In genomic region chr2:105764059-105764458, GRCh38 we compare ENCODE assay signal across 18 cellular contexts. TPM values are rescaled to one million over a fixed set of nuclear protein-coding genes. Genes with fewer than 3 reads are reported as not detected.
A peak's percentile ranks its signal among the peaks of the same experiment; 100 is the strongest.
DNase-seq lines count a peak whose midpoint lies in the region; ATAC-seq and TF ChIP-seq lines count a peak whose summit lies in the region.
"Had no signal": no experiment of that assay in that cellular context is flagged by ENCODE, and none has a peak within 500 bp of the region (broad histone marks: within the 10 kb centered on the region; RNA-seq: fewer than 3 reads in every experiment).

No MANE protein-coding gene starts in this region.

- CTCF ChIA-PET in activated CD4-positive, alpha-beta T cell treated with anti-CD3 and anti-CD28 coated beads for 36 hours (lab: Charles Lee): interaction anchor here (0.8 to 1.6 kb wide), 8 partner anchors 8 to 121 kb away, joined by 3 to 5 read pairs (median 3); no protein-coding TSS in a partner anchor
- CTCF ChIA-PET in CD4-positive, alpha-beta memory T cell (lab: Charles Lee; ENCODE audit: partially characterized antibody): interaction anchor here (1.0 to 3.3 kb wide), 5 partner anchors 10 to 188 kb away, joined by 3 to 15 read pairs (median 3); no protein-coding TSS in a partner anchor

- peak overlapping the region; percentile 90 for H3K27ac Mint-ChIP-seq in activated CD4-positive, alpha-beta T cell treated with anti-CD3 and anti-CD28 coated beads for 36 hours
- peak overlapping the region; percentile 53 to 92 (median 86) for H3K27ac Mint-ChIP-seq in CD4-positive, alpha-beta memory T cell
- H3K27ac Mint-ChIP-seq in activated T-cell treated with anti-CD3 and anti-CD28 coated beads, Interleukin-2, amount 50 U/mL, for 72 hours: peak overlapping the region; percentile 85

- H3K27me3 Mint-ChIP-seq in activated CD4-positive, alpha-beta T cell treated with anti-CD3 and anti-CD28 coated beads for 36 hours: no peaks in the 10 kb centered on the region
- no peaks in the 10 kb centered on the region for H3K27me3 Mint-ChIP-seq in CD4-positive, alpha-beta memory T cell
- H3K27me3 Mint-ChIP-seq in activated T-cell treated with anti-CD3 and anti-CD28 coated beads, Interleukin-2, amount 50 U/mL, for 72 hours (ENCODE audit: low read depth): no peaks in the 10 kb centered on the region

- TF ChIP-seq POLR2A in uterus (IDR thresholded peaks at IDR 0.05): no peak

- H3K9me3 ChIP-seq in CD4-positive, alpha-beta memory T cell (ENCODE audit: control insufficient read depth in 1 of 2, low read length in 2 of 2): no peaks in the 10 kb centered on the region
- H3K9me3 ChIP-seq in uterus: no peaks in the 10 kb centered on the region
- H3K9me3 ChIP-seq: BE2C, lower lobe of right lung, sigmoid colon had no signal

- intact Hi-C loops in activated CD4-positive, alpha-beta T cell treated with anti-CD3 and anti-CD28 coated beads for 36 hours (cut with DNase I, micrococcal nuclease): no loop called here
- intact Hi-C loops in CD4-positive, alpha-beta memory T cell (cut with micrococcal nuclease): no loop called here
- intact Hi-C loops in uterus (cut with DNase I; ENCODE audit: low total_unique reads): no loop called here

- no peak for TF ChIP-seq CTCF in uterus (IDR thresholded peaks at IDR 0.05)

- peaks cover 96% of the 10 kb centered on the region for H3K4me1 Mint-ChIP-seq in activated CD4-positive, alpha-beta T cell treated with anti-CD3 and anti-CD28 coated beads for 36 hours
- peaks cover 77 to 100% (median 90%) of the 10 kb centered on the region in 4 donors for H3K4me1 Mint-ChIP-seq in CD4-positive, alpha-beta memory T cell
- peaks cover 100% of the 10 kb centered on the region for H3K4me1 Mint-ChIP-seq in activated T-cell treated with anti-CD3 and anti-CD28 coated beads, Interleukin-2, amount 50 U/mL, for 72 hours (ENCODE audit: low read depth)

- H3K36me3 ChIP-seq in CD4-positive, alpha-beta memory T cell (ENCODE audit: insufficient read depth, low read length): peaks cover 3% of the 10 kb centered on the region
- no peaks in the 10 kb centered on the region for H3K36me3 ChIP-seq in uterus
- H3K36me3 ChIP-seq: BE2C, sigmoid colon had no signal

- no peak for ATAC-seq in activated CD4-positive, alpha-beta T cell treated with anti-CD3 and anti-CD28 coated beads for 36 hours
- no peak for ATAC-seq in activated T-cell treated with anti-CD3 and anti-CD28 coated beads, Interleukin-2, amount 50 U/mL, for 72 hours (replicated peaks in 1 of 2)
- ATAC-seq: foreskin keratinocyte, lower lobe of right lung, SK-N-SH treated with all-trans-retinoic acid at 6 μM for 48 hours had no signal

- H3K27me3 ChIP-seq in CD4-positive, alpha-beta memory T cell (ENCODE audit: insufficient read depth, low read length): no peaks in the 10 kb centered on the region
- no peaks in the 10 kb centered on the region for H3K27me3 ChIP-seq in uterus
- H3K27me3 ChIP-seq: BE2C, foreskin keratinocyte, sigmoid colon had no signal

- no peaks in the 10 kb centered on the region for H3K9me3 Mint-ChIP-seq in activated CD4-positive, alpha-beta T cell treated with anti-CD3 and anti-CD28 coated beads for 36 hours (ENCODE audit: low read depth)
- H3K9me3 Mint-ChIP-seq in CD4-positive, alpha-beta memory T cell: peaks cover 0 to 4% (median 0%) of the 10 kb centered on the region in 8 donors
- no peaks in the 10 kb centered on the region for H3K9me3 Mint-ChIP-seq in activated T-cell treated with anti-CD3 and anti-CD28 coated beads, Interleukin-2, amount 50 U/mL, for 72 hours

- peaks cover 100% of the 10 kb centered on the region for H3K4me1 ChIP-seq in CD4-positive, alpha-beta memory T cell (ENCODE audit: insufficient read depth, low read length)
- peaks cover 0 to 1% of the 10 kb centered on the region in 2 donors for H3K4me1 ChIP-seq in uterus
- H3K4me1 ChIP-seq: BE2C had no signal

- peak overlapping the region; percentile 0 for H3K4me3 Mint-ChIP-seq in activated CD4-positive, alpha-beta T cell treated with anti-CD3 and anti-CD28 coated beads for 36 hours
- H3K4me3 Mint-ChIP-seq in CD4-positive, alpha-beta memory T cell: peak overlapping the region; percentile 34 to 72 (median 48)
- peak overlapping the region in 1 of 2 donors; percentile 71 for H3K4me3 Mint-ChIP-seq in activated T-cell treated with anti-CD3 and anti-CD28 coated beads, Interleukin-2, amount 50 U/mL, for 72 hours

- peaks cover 68% of the 10 kb centered on the region for H3K36me3 Mint-ChIP-seq in activated CD4-positive, alpha-beta T cell treated with anti-CD3 and anti-CD28 coated beads for 36 hours (ENCODE audit: low read depth)
- H3K36me3 Mint-ChIP-seq in CD4-positive, alpha-beta memory T cell: peaks cover 43 to 67% of the 10 kb centered on the region in 2 donors
- H3K36me3 Mint-ChIP-seq in activated T-cell treated with anti-CD3 and anti-CD28 coated beads, Interleukin-2, amount 50 U/mL, for 72 hours (ENCODE audit: insufficient read depth in 2 of 2): peaks cover 8 to 17% of the 10 kb centered on the region in 2 donors

- H3K27ac ChIP-seq in CD4-positive, alpha-beta memory T cell (ENCODE audit: low read depth, low read length): peak overlapping the region; percentile 31
- no peak overlapping the region for H3K27ac ChIP-seq in uterus
- H3K27ac ChIP-seq: foreskin keratinocyte, KMS-11, lower lobe of right lung, sigmoid colon had no signal

- H3K4me3 ChIP-seq in CD4-positive, alpha-beta memory T cell (ENCODE audit: low read length in 2 of 2): no peak overlapping the region
- H3K4me3 ChIP-seq in uterus: no peak overlapping the region
- H3K4me3 ChIP-seq: lower lobe of right lung, sigmoid colon had no signal

- POLR2A ChIA-PET in activated CD4-positive, alpha-beta T cell treated with anti-CD3 and anti-CD28 coated beads for 36 hours (lab: Charles Lee): interaction anchor here (1.3 to 2.4 kb wide), 2 partner anchors 17 to 40 kb away, joined by 4 to 8 read pairs; no protein-coding TSS in a partner anchor
- POLR2A ChIA-PET in CD4-positive, alpha-beta memory T cell (lab: Charles Lee; ENCODE audit: partially characterized antibody): interaction anchor here (1.0 to 2.6 kb wide), 10 partner anchors 10 to 34 kb away, joined by 3 to 21 read pairs (median 4); no protein-coding TSS in a partner anchor

- DNase-seq in activated CD4-positive, alpha-beta T cell treated with anti-CD3 and anti-CD28 coated beads for 36 hours: no peak
- DNase-seq in activated CD4-positive, alpha-beta T cell treated with anti-CD3 and anti-CD28 coated beads, Interleukin-2, amount 50 U/mL, for 1 hour: no peak
- no peak for DNase-seq in CD4-positive, alpha-beta memory T cell
- DNase-seq in activated T-cell treated with anti-CD3 and anti-CD28 coated beads, Interleukin-2, amount 50 U/mL, for 72 hours: no peak
- peak; percentile 83 for DNase-seq in mesenteric fat pad (ENCODE audit: low spot score)
- DNase-seq in putamen (ENCODE audit: low spot score): no peak
- no peak for DNase-seq in NCI-H446 treated with DMSO at 0.1 percent for 48 hours (lab: John Stamatoyannopoulos, UW)
- no peak for DNase-seq in uterus
- DNase-seq: 8988T, BE2C, foreskin keratinocyte, hippocampal formation, lower lobe of right lung, NCI-H2029 treated with DMSO at 0.1 percent for 48 hours, NCI-H510A, sigmoid colon had no signal

RNA-seq across cellular contexts. Expression of gene NCK2, which starts 19.3 kb away (rescaled TPM):
- total RNA-seq in activated CD4-positive, alpha-beta T cell treated with anti-CD3 and anti-CD28 coated beads for 36 hours: 10 to 100 TPM; 84.7 to 87.5 TPM
- 10 to 100 TPM; 98.1 to 98.6 TPM for total RNA-seq in CD4-positive, alpha-beta memory T cell
- 10 to 100 TPM; 58.0 to 76.6 TPM for polyA plus RNA-seq in CD4-positive, alpha-beta memory T cell
- 100 to 1,000 TPM; 159 to 161 TPM for total RNA-seq in activated T-cell treated with anti-CD3 and anti-CD28 coated beads, Interleukin-2, amount 50 U/mL, for 72 hours
- total RNA-seq in mesenteric fat pad (39.7 TPM), uterus (10 to 100 TPM; 14.7 to 47.5 (median 29.3) TPM)
